ENCODE assay signal across 24 cellular contexts in genomic region chr1:78375996-78376395, GRCh38.
A peak's percentile ranks its signal among the peaks of the same experiment; 100 is the strongest.
DNase-seq lines count a peak whose midpoint lies in the region; ATAC-seq, FAIRE-seq and TF ChIP-seq lines count a peak whose summit lies in the region.
"Had no signal": no experiment of that assay in that cellular context is flagged by ENCODE, and none has a peak within 500 bp of the region (broad histone marks: within the 10 kb centered on the region; RNA-seq: fewer than 3 reads in every experiment).

No MANE protein-coding gene starts in this region.

- ATAC-seq in GM21786 (IDR thresholded peaks at IDR 0.05; ENCODE audit: unreplicated experiment) (no peak), pancreas (no peak)
- ATAC-seq: activated naive CD8-positive, alpha-beta T cell treated with anti-CD3 and anti-CD28 coated beads, Interleukin-2, amount 50 U/mL, for 24 hours; GM12878; heart left ventricle; right cardiac atrium had no signal

- H3K9me3 ChIP-seq in SK-N-MC (ENCODE audit: low read depth, low read length): no peaks in the 10 kb centered on the region
- no peaks in the 10 kb centered on the region for H3K9me3 ChIP-seq in uterus
- H3K9me3 ChIP-seq in pancreas: no peaks in the 10 kb centered on the region
- H3K9me3 ChIP-seq: BLaER1 treated with 17β-estradiol and CSF1 and Interleukin-3, amounts not matched to agents 10 nM and 100 nM; heart left ventricle had no signal

- H3K4me3 ChIP-seq in SK-N-MC (no peak overlapping the region; the same call in 1 of the 2 replicates), uterus (no peak overlapping the region), pancreas (no peak overlapping the region)
- H3K4me3 ChIP-seq: BLaER1 treated with 17β-estradiol and CSF1 and Interleukin-3, amounts not matched to agents 10 nM and 100 nM; GM12878; heart left ventricle had no signal

- H3K36me3 ChIP-seq in SK-N-MC (ENCODE audit: insufficient read depth, low read length) (no peaks in the 10 kb centered on the region), uterus (no peaks in the 10 kb centered on the region), pancreas (no peaks in the 10 kb centered on the region)
- H3K36me3 ChIP-seq: BLaER1 treated with 17β-estradiol and CSF1 and Interleukin-3, amounts not matched to agents 10 nM and 100 nM; heart left ventricle had no signal

- no peak overlapping the region for H3K9ac ChIP-seq in SK-N-MC (ENCODE audit: insufficient read length)
- H3K9ac ChIP-seq: BLaER1 treated with 17β-estradiol and CSF1 and Interleukin-3, amounts not matched to agents 10 nM and 100 nM had no signal

- WGBS in pancreas, 2 donors: 75 to 81% methylated on average over 3 of the region's 3 CpGs

- TF ChIP-seq POLR2A in uterus (IDR thresholded peaks at IDR 0.05): no peak

- no peak for FAIRE-seq in pancreas (lab: Jason Lieb, UNC)
- FAIRE-seq: GM12878 had no signal

- H3K27ac ChIP-seq in SK-N-MC: peak overlapping the region; percentile 22; the same call in 1 of the 2 replicates
- H3K27ac ChIP-seq in uterus: peak overlapping the region; percentile 53 to 59
- H3K27ac ChIP-seq in pancreas: no peak overlapping the region
- H3K27ac ChIP-seq: 22Rv1; BLaER1 treated with 17β-estradiol and CSF1 and Interleukin-3, amounts not matched to agents 10 nM and 100 nM; heart left ventricle; HL-60 had no signal

- TF ChIP-seq CTCF in uterus (IDR thresholded peaks at IDR 0.05): no peak
- no peak for TF ChIP-seq CTCF in pancreas (IDR thresholded peaks at IDR 0.05)

- DNase-seq in NCI-H1105 treated with DMSO at 0.1 percent for 48 hours (lab: John Stamatoyannopoulos, UW) (peak; percentile 37), NCI-H1105 (lab: John Stamatoyannopoulos, UW) (no peak), SK-N-MC (ENCODE audit: low read depth, low spot score) (no peak), fibroblast of peridontal ligament (ENCODE audit: extremely low read depth) (peak; percentile 93), uterus (no peak), pancreas (no peak), NCI-H2081 treated with DMSO at 0.1 percent for 48 hours (lab: John Stamatoyannopoulos, UW) (no peak)
- DNase-seq: activated CD4-positive, alpha-beta T cell treated with anti-CD3 and anti-CD28 coated beads, Interleukin-2, amount 10 ng/mL, durations not matched to agents 24 days and 14 days; activated CD8-positive, alpha-beta memory T cell treated with anti-CD3 and anti-CD28 coated beads, Interleukin-2, amount 50 U/mL, for 4 hours; activated naive CD8-positive, alpha-beta T cell treated with anti-CD3 and anti-CD28 coated beads, Interleukin-2, amount 50 U/mL, for 24 hours; central memory CD4-positive, alpha-beta T cell; heart left ventricle; immature natural killer cell; MV-4-11; NCI-H2029 treated with DMSO at 0.1 percent for 48 hours; NCI-H526; right cardiac atrium; stimulated activated naive CD4-positive, alpha-beta T cell treated with Interleukin-2 at 50 U/mL for 16 hours; trophoblast cell had no signal

- intact Hi-C loops in uterus (cut with DNase I; ENCODE audit: low total_unique reads) (no loop called here), pancreas (cut with DNase I) (no loop called here)

- H3K4me1 ChIP-seq in uterus: no peaks in the 10 kb centered on the region
- H3K4me1 ChIP-seq in pancreas: no peaks in the 10 kb centered on the region
- H3K4me1 ChIP-seq: BLaER1 treated with 17β-estradiol and CSF1 and Interleukin-3, amounts not matched to agents 10 nM and 100 nM; heart left ventricle had no signal

- no peaks in the 10 kb centered on the region for H3K27me3 ChIP-seq in uterus
- no peaks in the 10 kb centered on the region for H3K27me3 ChIP-seq in pancreas
- H3K27me3 ChIP-seq: BLaER1 treated with 17β-estradiol and CSF1 and Interleukin-3, amounts not matched to agents 10 nM and 100 nM; heart left ventricle had no signal

Comparison
In these comparisons a context has a peak if more than half of its experiments do, and no peak if none do; other contexts are left out.
1. DNase-seq: peak in NCI-H1105 treated with DMSO at 0.1 percent for 48 hours (single experiment) and fibroblast of peridontal ligament (single experiment); none in NCI-H1105 (single experiment), SK-N-MC (single experiment), uterus (0 of 2), pancreas (0 of 6) and NCI-H2081 treated with DMSO at 0.1 percent for 48 hours (single experiment).
2. H3K27ac ChIP-seq: peak in SK-N-MC (single experiment) and uterus (2 of 2); none in pancreas (0 of 4).